In genomic region chr3:197372076-197372661, GRCh38 we compare ENCODE assay signal across 9 cellular contexts.
DNase-seq lines count a peak whose midpoint lies in the region; ATAC-seq and TF ChIP-seq lines count a peak whose summit lies in the region.
"Had no signal": no experiment of that assay in that cellular context is flagged by ENCODE, and none has a peak within 500 bp of the region (broad histone marks: within the 10 kb centered on the region; RNA-seq: fewer than 3 reads in every experiment).

No MANE protein-coding gene starts in this region.

- no peak for ATAC-seq in naive thymus-derived CD8-positive, alpha-beta T cell
- ATAC-seq in GM19328 (IDR thresholded peaks at IDR 0.05; ENCODE audit: unreplicated experiment): no peak

- no peak overlapping the region for H2BK120ac ChIP-seq in mesenchymal stem cell (ENCODE audit: low read depth, low read length)

- H3K9ac ChIP-seq in mesenchymal stem cell (ENCODE audit: low read length): no peak overlapping the region

- H3K79me1 ChIP-seq in mesenchymal stem cell (replicated peaks; ENCODE audit: low read length, poor library complexity, severe bottlenecking): no peaks in the 10 kb centered on the region

- peaks cover 17% of the 10 kb centered on the region for H3K4me1 ChIP-seq in ACC112 (ENCODE audit: control insufficient read depth, insufficient read depth, low read length, unreplicated experiment)
- H3K4me1 ChIP-seq in breast epithelium: peaks cover under 1 to 3% of the 10 kb centered on the region in 2 donors
- H3K4me1 ChIP-seq in mesenchymal stem cell (ENCODE audit: control insufficient read depth, insufficient read depth, low read depth, low read length): peaks cover 25% of the 10 kb centered on the region

- no peak overlapping the region for H2BK15ac ChIP-seq in mesenchymal stem cell (ENCODE audit: low read depth, poor library complexity, severe bottlenecking)

- POLR2A ChIA-PET in naive thymus-derived CD8-positive, alpha-beta T cell (lab: Charles Lee): no interaction called here

- H2AK5ac ChIP-seq in mesenchymal stem cell (ENCODE audit: low read length, severe bottlenecking): peak overlapping the region; percentile 92

- intact Hi-C loops in breast epithelium (cut with DNase I; ENCODE audit: low total_unique reads): no loop called here

- H2AFZ ChIP-seq in ACC112 (ENCODE audit: low read length, unreplicated experiment) (peak overlapping the region; percentile 13), mesenchymal stem cell (ENCODE audit: low read depth, low read length) (no peak overlapping the region)

- WGBS in mesenchymal stem cell: 47% methylated on average over 6 of the region's 7 CpGs

- H4K91ac ChIP-seq in mesenchymal stem cell (ENCODE audit: low read length): no peak overlapping the region

- H2BK5ac ChIP-seq in mesenchymal stem cell (ENCODE audit: low read depth, low read length, poor library complexity, severe bottlenecking): peak overlapping the region; percentile 71

- peak overlapping the region; percentile 22 for H4K8ac ChIP-seq in mesenchymal stem cell (ENCODE audit: low read length)

- no peaks in the 10 kb centered on the region for H3K27me3 ChIP-seq in ACC112 (ENCODE audit: insufficient read depth, low read length)
- no peaks in the 10 kb centered on the region for H3K27me3 ChIP-seq in breast epithelium
- H3K27me3 ChIP-seq in mesenchymal stem cell (ENCODE audit: control insufficient read depth in 1 of 2, insufficient read depth in 1 of 2, low read length in 2 of 2): peaks cover 0 to 10% of the 10 kb centered on the region in 2 experiments

- no peaks in the 10 kb centered on the region for H3K36me3 Mint-ChIP-seq in naive thymus-derived CD8-positive, alpha-beta T cell

- H3K4me3 Mint-ChIP-seq in naive thymus-derived CD8-positive, alpha-beta T cell: no peak overlapping the region

- H3K4ac ChIP-seq in mesenchymal stem cell (ENCODE audit: low read depth in 1 of 2, low read length in 2 of 2): no peak overlapping the region

- TF ChIP-seq POLR2A in breast epithelium (IDR thresholded peaks at IDR 0.05): no peak

- H3K4me3 ChIP-seq in ACC112 (ENCODE audit: low read depth, low read length): no peak overlapping the region
- no peak overlapping the region for H3K4me3 ChIP-seq in breast epithelium
- no peak overlapping the region for H3K4me3 ChIP-seq in mesenchymal stem cell (ENCODE audit: insufficient read depth in 1 of 2, low read depth in 1 of 2, low read length in 2 of 2)

- peaks cover 0 to 8% (median 0%) of the 10 kb centered on the region in 5 donors for H3K27me3 Mint-ChIP-seq in naive thymus-derived CD8-positive, alpha-beta T cell

- no peak overlapping the region for H2BK12ac ChIP-seq in mesenchymal stem cell (ENCODE audit: low read length in 2 of 2)

- H3K27ac Mint-ChIP-seq in naive thymus-derived CD8-positive, alpha-beta T cell: no peak overlapping the region

- H3K36me3 ChIP-seq in ACC112 (ENCODE audit: insufficient read depth, low read length) (no peaks in the 10 kb centered on the region), breast epithelium (no peaks in the 10 kb centered on the region), mesenchymal stem cell (ENCODE audit: control insufficient read depth in 1 of 2, insufficient read depth in 2 of 2, low read depth in 1 of 2, low read length in 2 of 2) (no peaks in the 10 kb centered on the region)

- H3K9me3 Mint-ChIP-seq in naive thymus-derived CD8-positive, alpha-beta T cell: no peaks in the 10 kb centered on the region

- H3K14ac ChIP-seq in mesenchymal stem cell (ENCODE audit: low read length in 2 of 2): no peak overlapping the region

- H3K4me2 ChIP-seq in mesenchymal stem cell (ENCODE audit: low read length, poor library complexity, severe bottlenecking): no peak overlapping the region

- H3K18ac ChIP-seq in mesenchymal stem cell (ENCODE audit: low read depth in 1 of 2, low read length in 2 of 2): peak overlapping the region in 1 of 2 experiments; percentile 28

- no peaks in the 10 kb centered on the region for H3K79me2 ChIP-seq in ACC112 (ENCODE audit: control insufficient read depth, insufficient read depth, low read length, unreplicated experiment)

- no peak overlapping the region for H3K23ac ChIP-seq in mesenchymal stem cell (ENCODE audit: low read length in 2 of 2)

- no peaks in the 10 kb centered on the region for H3K9me3 ChIP-seq in breast epithelium
- H3K9me3 ChIP-seq in mesenchymal stem cell (ENCODE audit: control insufficient read depth, low read length): no peaks in the 10 kb centered on the region

- no peak for TF ChIP-seq CTCF in breast epithelium (IDR thresholded peaks at IDR 0.05)

- H3K4me1 Mint-ChIP-seq in naive thymus-derived CD8-positive, alpha-beta T cell: no peaks in the 10 kb centered on the region

- no peak overlapping the region; the same call in 1 of the 2 replicates for H3K27ac ChIP-seq in ACC112 (ENCODE audit: low read depth, low read length)
- H3K27ac ChIP-seq in breast epithelium: peak overlapping the region; percentile 48 to 68
- peak overlapping the region; percentile 88 for H3K27ac ChIP-seq in mesenchymal stem cell (ENCODE audit: low read length, poor library complexity, severe bottlenecking)

- peak; percentile 55 for DNase-seq in HT-29 (ENCODE audit: low spot score)
- DNase-seq in breast epithelium (ENCODE audit: low spot score in 2 of 2): peak in 1 of 2 donors; percentile 69
- peak; percentile 76 for DNase-seq in mesenchymal stem cell
- DNase-seq in C1 segment of cervical spinal cord (lab: John Stamatoyannopoulos, UW): no peak
- DNase-seq in naive thymus-derived CD8-positive, alpha-beta T cell: no peak
- DNase-seq in SHP77 (lab: John Stamatoyannopoulos, UW): no peak
- DNase-seq: COR-L47 had no signal

Comparison
In these comparisons a context has a peak if more than half of its experiments do, and no peak if none do; other contexts are left out.
1. DNase-seq: peak in HT-29 (single experiment) and mesenchymal stem cell (single experiment); none in C1 segment of cervical spinal cord (0 of 14), naive thymus-derived CD8-positive, alpha-beta T cell (0 of 10) and SHP77 (0 of 2).